In the genomic region with DNA sequence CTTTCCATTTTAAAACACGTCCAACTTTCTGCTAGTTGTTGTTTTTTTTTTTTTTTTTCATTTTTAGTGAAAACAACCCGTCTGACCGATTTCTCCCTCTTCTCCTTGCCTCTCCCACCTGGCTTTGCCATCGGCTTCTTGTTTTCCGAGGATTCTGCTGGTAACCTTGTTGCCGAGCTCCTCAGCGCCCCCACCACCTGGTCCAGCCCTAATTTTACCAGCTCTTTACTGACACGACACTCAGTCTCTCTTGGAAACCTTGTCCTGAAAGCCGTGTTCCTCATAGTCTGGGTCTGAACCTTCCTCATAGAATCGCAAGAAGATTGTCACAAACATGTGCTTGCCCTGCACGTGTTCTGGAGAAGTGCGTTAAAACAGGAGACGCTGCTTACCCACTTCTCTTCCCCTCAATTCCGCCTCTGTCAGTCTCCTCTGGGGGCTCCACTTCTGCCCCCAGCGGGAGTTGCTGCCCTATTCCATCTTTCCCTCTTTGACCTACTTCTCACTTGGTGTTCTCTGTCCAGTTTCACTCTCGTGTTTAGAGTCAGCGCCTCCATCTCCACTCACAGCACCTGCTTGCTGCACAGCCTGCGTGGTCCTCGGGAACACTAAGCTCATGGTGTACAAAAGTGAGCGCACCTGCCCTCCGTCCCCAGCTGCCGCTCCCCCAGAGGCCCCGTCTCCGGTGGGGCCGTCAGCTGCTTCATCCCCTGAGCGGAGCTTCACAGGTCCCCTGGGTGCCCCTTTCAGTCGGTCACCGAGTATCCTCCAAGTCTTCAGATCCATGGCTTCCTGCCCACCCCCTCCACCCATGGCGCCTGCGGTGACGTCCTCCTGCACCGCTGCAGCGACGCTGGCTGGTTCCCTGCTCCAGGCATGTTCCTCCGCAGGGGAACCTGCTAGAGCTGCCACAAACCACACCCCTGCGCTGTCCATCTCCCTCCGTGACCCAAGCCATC, we compare ENCODE assay signal across 15 cellular contexts. TPM values are rescaled to one million over a fixed set of nuclear protein-coding genes. Genes with fewer than 3 reads are reported as not detected.
DNase-seq lines count a peak whose midpoint lies in the region; ATAC-seq and TF ChIP-seq lines count a peak whose summit lies in the region.
"Had no signal": no experiment of that assay in that cellular context is flagged by ENCODE, and none has a peak within 500 bp of the region (broad histone marks: within the 10 kb centered on the region; RNA-seq: fewer than 3 reads in every experiment).

No MANE protein-coding gene starts in this region.

- TF ChIP-seq CTCF in endothelial cell (IDR thresholded peaks at IDR 0.05; ENCODE audit: unreplicated experiment) (no peak), spleen (IDR thresholded peaks at IDR 0.05 in 8 of 11, conservative IDR thresholded peaks at IDR 0.05 in 3 of 11) (no peak)

- 78 to 93% (median 88%) methylated on average over 37 of the region's 37 CpGs for whole genome bisulfite sequencing in spleen, 5 donors

- peaks cover 13% of the 10 kb centered on the region for H3K9me3 Mint-ChIP-seq in activated T-cell treated with anti-CD3 and anti-CD28 coated beads, Interleukin-2, amount 50 U/mL, for 24 hours
- H3K9me3 Mint-ChIP-seq in IgD-negative memory B cell: peaks cover 7 to 12% (median 9%) of the 10 kb centered on the region in 3 donors
- no peaks in the 10 kb centered on the region for H3K9me3 Mint-ChIP-seq in endothelial cell (ENCODE audit: unreplicated experiment)
- peaks cover 5% of the 10 kb centered on the region for H3K9me3 Mint-ChIP-seq in stimulated activated effector memory CD8-positive, alpha-beta T cell treated with anti-CD3 and anti-CD28 coated beads, Interleukin-12 subunit alpha, Interleukin-12 subunit beta, amount 100 ng/mL, for 72 hours

- H3K4me1 ChIP-seq in spleen: peaks cover 0 to 14% (median 0%) of the 10 kb centered on the region in 6 donors
- H3K4me1 ChIP-seq: parathyroid adenoma had no signal

- intact Hi-C loops in spleen (cut with DNase I; ENCODE audit: low total_unique reads): no loop called here

- H3K4me3 Mint-ChIP-seq in activated T-cell treated with anti-CD3 and anti-CD28 coated beads, Interleukin-2, amount 50 U/mL, for 24 hours: peak overlapping the region; percentile 11
- H3K4me3 Mint-ChIP-seq in IgD-negative memory B cell: peak overlapping the region; percentile 54 to 91 (median 72)
- peak overlapping the region; percentile 69 for H3K4me3 Mint-ChIP-seq in endothelial cell (ENCODE audit: unreplicated experiment)
- H3K4me3 Mint-ChIP-seq in stimulated activated effector memory CD8-positive, alpha-beta T cell treated with anti-CD3 and anti-CD28 coated beads, Interleukin-12 subunit alpha, Interleukin-12 subunit beta, amount 100 ng/mL, for 72 hours: peak overlapping the region; percentile 33

- peaks cover 0 to 26% (median 17%) of the 10 kb centered on the region in 8 donors for H3K9me3 ChIP-seq in spleen

- no peaks in the 10 kb centered on the region for H3K27me3 ChIP-seq in spleen (replicated peaks in 1 of 7)

- ATAC-seq in stimulated activated effector memory CD8-positive, alpha-beta T cell treated with anti-CD3 and anti-CD28 coated beads, Interleukin-12 subunit alpha, Interleukin-12 subunit beta, amount 100 ng/mL, for 72 hours: peak; percentile 31

- no peaks in the 10 kb centered on the region for H3K27me3 Mint-ChIP-seq in activated T-cell treated with anti-CD3 and anti-CD28 coated beads, Interleukin-2, amount 50 U/mL, for 24 hours
- H3K27me3 Mint-ChIP-seq in IgD-negative memory B cell (no peaks in the 10 kb centered on the region), endothelial cell (ENCODE audit: unreplicated experiment) (peaks cover 3% of the 10 kb centered on the region)

- H3K27ac ChIP-seq in spleen (no peak overlapping the region), substantia nigra (ENCODE audit: low read depth, low read length, poor library complexity, severe bottlenecking) (no peak overlapping the region)
- H3K27ac ChIP-seq: parathyroid adenoma had no signal

- H3K36me3 Mint-ChIP-seq in activated T-cell treated with anti-CD3 and anti-CD28 coated beads, Interleukin-2, amount 50 U/mL, for 24 hours (ENCODE audit: low read depth): peaks cover 49% of the 10 kb centered on the region
- H3K36me3 Mint-ChIP-seq in IgD-negative memory B cell: peaks cover 13% of the 10 kb centered on the region
- H3K36me3 Mint-ChIP-seq in endothelial cell (ENCODE audit: low read depth, unreplicated experiment): peaks cover 36% of the 10 kb centered on the region
- peaks cover 57% of the 10 kb centered on the region for H3K36me3 Mint-ChIP-seq in stimulated activated effector memory CD8-positive, alpha-beta T cell treated with anti-CD3 and anti-CD28 coated beads, Interleukin-12 subunit alpha, Interleukin-12 subunit beta, amount 100 ng/mL, for 72 hours

- H3K27ac Mint-ChIP-seq in activated T-cell treated with anti-CD3 and anti-CD28 coated beads, Interleukin-2, amount 50 U/mL, for 24 hours: peak overlapping the region; percentile 67
- no peak overlapping the region for H3K27ac Mint-ChIP-seq in IgD-negative memory B cell
- peak overlapping the region; percentile 76 for H3K27ac Mint-ChIP-seq in endothelial cell (ENCODE audit: unreplicated experiment)
- H3K27ac Mint-ChIP-seq in stimulated activated effector memory CD8-positive, alpha-beta T cell treated with anti-CD3 and anti-CD28 coated beads, Interleukin-12 subunit alpha, Interleukin-12 subunit beta, amount 100 ng/mL, for 72 hours: peak overlapping the region; percentile 58

- peaks cover 0 to 52% (median 29%) of the 10 kb centered on the region in 6 donors for H3K36me3 ChIP-seq in spleen

- DNase-seq in activated T-cell treated with anti-CD3 and anti-CD28 coated beads, Interleukin-2, amount 50 U/mL, for 24 hours: no peak
- no peak for DNase-seq in activated T-cell treated with anti-CD3 and anti-CD28 coated beads, Interleukin-2, amount 50 U/mL, for 1 hour
- DNase-seq in endothelial cell (ENCODE audit: low spot score) (no peak), spleen (no peak), KG1 (lab: John Stamatoyannopoulos, UW) (no peak), substantia nigra (lab: John Stamatoyannopoulos, UW) (no peak)
- DNase-seq in stimulated activated effector memory CD8-positive, alpha-beta T cell treated with anti-CD3 and anti-CD28 coated beads, Interleukin-12 subunit alpha, Interleukin-12 subunit beta, amount 100 ng/mL, for 72 hours (ENCODE audit: low spot score in 2 of 2): no peak
- DNase-seq: ACHN, amygdala, KBM-7, NCI-H1417 treated with DMSO at 0.1 percent for 48 hours, NCI-H774, RPMI8226 had no signal

- no peak for TF ChIP-seq POLR2A in spleen (IDR thresholded peaks at IDR 0.05)

- no peak overlapping the region for H3K4me3 ChIP-seq in spleen

- peaks cover 3% of the 10 kb centered on the region for H3K4me1 Mint-ChIP-seq in activated T-cell treated with anti-CD3 and anti-CD28 coated beads, Interleukin-2, amount 50 U/mL, for 24 hours (ENCODE audit: low read depth)
- peaks cover 3 to 7% (median 5%) of the 10 kb centered on the region in 3 donors for H3K4me1 Mint-ChIP-seq in IgD-negative memory B cell
- peaks cover 14% of the 10 kb centered on the region for H3K4me1 Mint-ChIP-seq in endothelial cell (ENCODE audit: unreplicated experiment)
- H3K4me1 Mint-ChIP-seq in stimulated activated effector memory CD8-positive, alpha-beta T cell treated with anti-CD3 and anti-CD28 coated beads, Interleukin-12 subunit alpha, Interleukin-12 subunit beta, amount 100 ng/mL, for 72 hours: peaks cover 9% of the 10 kb centered on the region

RNA-seq across cellular contexts. Expression of a gene that starts 40.1 kb away (rescaled TPM):
- polyA plus RNA-seq in IgD-negative memory B cell: 12.3 TPM
- total RNA-seq in endothelial cell (ENCODE audit: unreplicated experiment): 7.6 TPM
- 10 to 100 TPM in 3 of 7 donors, 1 to 10 TPM in 4; 4.7 to 13.8 (median 8.9) TPM for total RNA-seq in spleen
- polyA plus RNA-seq in spleen: 10 to 100 TPM in 1 of 3 donors, 1 to 10 TPM in 2; 6.9 to 11.3 (median 9.5) TPM

Comparison
In these comparisons a context has a peak if more than half of its experiments do, and no peak if none do; other contexts are left out.
1. H3K27ac Mint-ChIP-seq: peak in activated T-cell treated with anti-CD3 and anti-CD28 coated beads, Interleukin-2, amount 50 U/mL, for 24 hours (single experiment), endothelial cell (single experiment) and stimulated activated effector memory CD8-positive, alpha-beta T cell treated with anti-CD3 and anti-CD28 coated beads, Interleukin-12 subunit alpha, Interleukin-12 subunit beta, amount 100 ng/mL, for 72 hours (single experiment); none in IgD-negative memory B cell (0 of 3).
2. H3K4me3 Mint-ChIP-seq: peak in every context shown above with its lines; median percentile 72 in IgD-negative memory B cell; 69 in endothelial cell; 33 in stimulated activated effector memory CD8-positive, alpha-beta T cell treated with anti-CD3 and anti-CD28 coated beads, Interleukin-12 subunit alpha, Interleukin-12 subunit beta, amount 100 ng/mL, for 72 hours; 11 in activated T-cell treated with anti-CD3 and anti-CD28 coated beads, Interleukin-2, amount 50 U/mL, for 24 hours.